ENCODE assay signal across 8 cellular contexts in genomic region chr5:91272858-91273257, GRCh38.
DNase-seq lines count a peak whose midpoint lies in the region; ATAC-seq lines count a peak whose summit lies in the region.

No MANE protein-coding gene starts in this region.

- peaks cover 26% of the 10 kb centered on the region for H3K4me1 Mint-ChIP-seq in activated CD8-positive, alpha-beta memory T cell treated with anti-CD3 and anti-CD28 coated beads, Interleukin-2, amount 10 ng/mL, durations not matched to agents 7 days and 5 days
- H3K4me1 Mint-ChIP-seq in stimulated activated memory B cell treated with anti-CD40 and anti-IgM and Interleukin-4, amounts not matched to agents 10 μg/mL and 1 μg/mL and 100 μg/mL, for 72 hours: peaks cover 4% of the 10 kb centered on the region

- H3K36me3 Mint-ChIP-seq in activated CD8-positive, alpha-beta memory T cell treated with anti-CD3 and anti-CD28 coated beads, Interleukin-2, amount 10 ng/mL, durations not matched to agents 7 days and 5 days: peaks cover 4% of the 10 kb centered on the region
- H3K36me3 Mint-ChIP-seq in stimulated activated memory B cell treated with anti-CD40 and anti-IgM and Interleukin-4, amounts not matched to agents 10 μg/mL and 1 μg/mL and 100 μg/mL, for 72 hours: no peaks in the 10 kb centered on the region

- no peaks in the 10 kb centered on the region for H3K9me3 Mint-ChIP-seq in activated CD8-positive, alpha-beta memory T cell treated with anti-CD3 and anti-CD28 coated beads, Interleukin-2, amount 10 ng/mL, durations not matched to agents 7 days and 5 days (ENCODE audit: low read depth)
- H3K9me3 Mint-ChIP-seq in stimulated activated memory B cell treated with anti-CD40 and anti-IgM and Interleukin-4, amounts not matched to agents 10 μg/mL and 1 μg/mL and 100 μg/mL, for 72 hours: no peaks in the 10 kb centered on the region

- peaks cover 6% of the 10 kb centered on the region for H3K27me3 Mint-ChIP-seq in activated CD8-positive, alpha-beta memory T cell treated with anti-CD3 and anti-CD28 coated beads, Interleukin-2, amount 10 ng/mL, durations not matched to agents 7 days and 5 days
- H3K27me3 Mint-ChIP-seq in stimulated activated memory B cell treated with anti-CD40 and anti-IgM and Interleukin-4, amounts not matched to agents 10 μg/mL and 1 μg/mL and 100 μg/mL, for 72 hours: peaks cover 8% of the 10 kb centered on the region

- DNase-seq in activated CD8-positive, alpha-beta memory T cell treated with anti-CD3 and anti-CD28 coated beads, Interleukin-2, amount 10 ng/mL, durations not matched to agents 7 days and 5 days: peak; percentile 62
- DNase-seq in activated CD8-positive, alpha-beta memory T cell treated with anti-CD3 and anti-CD28 coated beads for 24 hours: no peak
- DNase-seq in NCI-H2029 treated with DMSO at 0.1 percent for 48 hours (lab: John Stamatoyannopoulos, UW): peak; percentile 19
- no peak for DNase-seq in NCI-H446 treated with DMSO at 0.1 percent for 48 hours (lab: John Stamatoyannopoulos, UW)
- DNase-seq in dedifferentiated amniotic fluid mesenchymal stem cell (ENCODE audit: extremely low spot score): no peak
- no peak for DNase-seq in effector CD4-positive, alpha-beta T cell

- no peak overlapping the region for H3K4me3 Mint-ChIP-seq in activated CD8-positive, alpha-beta memory T cell treated with anti-CD3 and anti-CD28 coated beads, Interleukin-2, amount 10 ng/mL, durations not matched to agents 7 days and 5 days
- H3K4me3 Mint-ChIP-seq in stimulated activated memory B cell treated with anti-CD40 and anti-IgM and Interleukin-4, amounts not matched to agents 10 μg/mL and 1 μg/mL and 100 μg/mL, for 72 hours: no peak overlapping the region

- CTCF ChIA-PET in activated CD8-positive, alpha-beta memory T cell treated with anti-CD3 and anti-CD28 coated beads, Interleukin-2, amount 10 ng/mL, durations not matched to agents 7 days and 5 days (lab: Charles Lee): interaction anchor here (1.2 to 8.3 kb wide), 2 partner anchors 41 to 112 kb away, joined by 4 to 51 read pairs; partner anchors contain the start of gene ARRDC3

- peak; percentile 82 for ATAC-seq in activated CD8-positive, alpha-beta memory T cell treated with anti-CD3 and anti-CD28 coated beads, Interleukin-2, amount 10 ng/mL, durations not matched to agents 7 days and 5 days
- ATAC-seq in HG02763 (IDR thresholded peaks at IDR 0.05; ENCODE audit: unreplicated experiment): peak; percentile 86
- ATAC-seq in stimulated activated memory B cell treated with anti-CD40 and anti-IgM and Interleukin-4, amounts not matched to agents 10 μg/mL and 1 μg/mL and 100 μg/mL, for 72 hours: peak; percentile 34

- H3K27ac Mint-ChIP-seq in activated CD8-positive, alpha-beta memory T cell treated with anti-CD3 and anti-CD28 coated beads, Interleukin-2, amount 10 ng/mL, durations not matched to agents 7 days and 5 days: peak overlapping the region; percentile 66
- H3K27ac Mint-ChIP-seq in stimulated activated memory B cell treated with anti-CD40 and anti-IgM and Interleukin-4, amounts not matched to agents 10 μg/mL and 1 μg/mL and 100 μg/mL, for 72 hours: no peak overlapping the region

Comparison
In these comparisons a context has a peak if more than half of its experiments do, and no peak if none do; other contexts are left out.
1. DNase-seq: peak in activated CD8-positive, alpha-beta memory T cell treated with anti-CD3 and anti-CD28 coated beads, Interleukin-2, amount 10 ng/mL, durations not matched to agents 7 days and 5 days (single experiment) and NCI-H2029 treated with DMSO at 0.1 percent for 48 hours (single experiment); none in activated CD8-positive, alpha-beta memory T cell treated with anti-CD3 and anti-CD28 coated beads for 24 hours (single experiment), NCI-H446 treated with DMSO at 0.1 percent for 48 hours (single experiment), dedifferentiated amniotic fluid mesenchymal stem cell (single experiment) and effector CD4-positive, alpha-beta T cell (single experiment).
2. ATAC-seq: peak in every context shown above with its lines; median percentile 86 in HG02763; 82 in activated CD8-positive, alpha-beta memory T cell treated with anti-CD3 and anti-CD28 coated beads, Interleukin-2, amount 10 ng/mL, durations not matched to agents 7 days and 5 days; 34 in stimulated activated memory B cell treated with anti-CD40 and anti-IgM and Interleukin-4, amounts not matched to agents 10 μg/mL and 1 μg/mL and 100 μg/mL, for 72 hours.